9 cellular contexts compared by ENCODE assay signal in genomic region chr6:75855047-75855446, GRCh38.
A peak's percentile ranks its signal among the peaks of the same experiment; 100 is the strongest.
DNase-seq lines count a peak whose midpoint lies in the region; ATAC-seq, FAIRE-seq and TF ChIP-seq lines count a peak whose summit lies in the region.
"Had no signal": no experiment of that assay in that cellular context is flagged by ENCODE, and none has a peak within 500 bp of the region (broad histone marks: within the 10 kb centered on the region; RNA-seq: fewer than 3 reads in every experiment).

No MANE protein-coding gene starts in this region.

- no peak overlapping the region for H3K27ac Mint-ChIP-seq in astrocyte (ENCODE audit: unreplicated experiment)
- H3K27ac Mint-ChIP-seq: naive thymus-derived CD8-positive, alpha-beta T cell had no signal

- H3K4me2 ChIP-seq in astrocyte (ENCODE audit: low read length) = no peak overlapping the region

- intact Hi-C loops in sigmoid colon (cut with DNase I) = no loop called here

- H3K27me3 ChIP-seq in astrocyte (ENCODE audit: insufficient read depth, low read length) (no peaks in the 10 kb centered on the region), sigmoid colon (no peaks in the 10 kb centered on the region)

- H3K79me2 ChIP-seq in astrocyte (ENCODE audit: insufficient read depth, low read length) = no peaks in the 10 kb centered on the region

- no peak overlapping the region for H2AFZ ChIP-seq in astrocyte (ENCODE audit: low read depth, low read length)

- H4K20me1 ChIP-seq in astrocyte (ENCODE audit: insufficient read depth, low read length) = no peaks in the 10 kb centered on the region

- H3K36me3 Mint-ChIP-seq in astrocyte (ENCODE audit: low read depth, unreplicated experiment) = peaks cover 2% of the 10 kb centered on the region
- H3K36me3 Mint-ChIP-seq: naive thymus-derived CD8-positive, alpha-beta T cell had no signal

- H3K9ac ChIP-seq in astrocyte (ENCODE audit: low read length) = no peak overlapping the region

- CTCF ChIA-PET in GM10248 (lab: Yijun Ruan, JAX) = interaction anchor here (0.8 to 3.3 kb wide), 10 partner anchors 9 to 38 kb away, joined by 3 to 15 read pairs (median 4); no protein-coding TSS in a partner anchor

- POLR2A ChIA-PET in GM10248 (lab: Yijun Ruan, JAX) = no interaction called here

- no peak for TF ChIP-seq POLR2A in NB4 (IDR thresholded peaks at IDR 0.05; ENCODE audit: extremely low read depth, insufficient read length)
- TF ChIP-seq POLR2A in sigmoid colon (IDR thresholded peaks at IDR 0.05) = no peak

- DNase-seq in AML-193 (lab: John Stamatoyannopoulos, UW) (peak; percentile 38 to 64), GM10248 (ENCODE audit: extremely low spot score) (peak; percentile 20), NB4 (ENCODE audit: low read depth) (peak; percentile 74), astrocyte (ENCODE audit: low read depth) (peak; percentile 42), left lobe of liver (ENCODE audit: low spot score) (no peak), sigmoid colon (no peak)

- no peak overlapping the region for H3K4me3 Mint-ChIP-seq in astrocyte (ENCODE audit: unreplicated experiment)
- H3K4me3 Mint-ChIP-seq: naive thymus-derived CD8-positive, alpha-beta T cell had no signal

- H3K36me3 ChIP-seq in astrocyte (ENCODE audit: insufficient read depth, low read length) = no peaks in the 10 kb centered on the region
- no peaks in the 10 kb centered on the region for H3K36me3 ChIP-seq in sigmoid colon

- FAIRE-seq in astrocyte (lab: Jason Lieb, UNC) = no peak

- H3K4me3 ChIP-seq in NB4 (ENCODE audit: low read depth, low read length) (no peak overlapping the region), astrocyte (ENCODE audit: insufficient read depth, low read depth, low read length) (no peak overlapping the region), sigmoid colon (no peak overlapping the region)

- H3K27ac ChIP-seq in astrocyte (ENCODE audit: low read depth, low read length) (no peak overlapping the region), sigmoid colon (no peak overlapping the region)

- 5 to 6% methylated on average over 1 of the region's 1 CpG for WGBS in sigmoid colon, 2 donors

- H3K9me3 ChIP-seq in astrocyte (ENCODE audit: insufficient read depth, low read depth, low read length) = no peaks in the 10 kb centered on the region
- no peaks in the 10 kb centered on the region for H3K9me3 ChIP-seq in sigmoid colon

- peak; percentile 55 for TF ChIP-seq CTCF in GM10248 (IDR thresholded peaks at IDR 0.05; ENCODE audit: control extremely low read depth, extremely low read depth, low read depth, missing control alignments)
- peak; percentile 68 for TF ChIP-seq CTCF in NB4 (IDR thresholded peaks at IDR 0.05; ENCODE audit: low read depth, low read length)
- peak; percentile 57 for TF ChIP-seq CTCF in astrocyte (IDR thresholded peaks at IDR 0.05; ENCODE audit: insufficient read depth, low read depth, low read length)
- peak in 1 of 4 experiments; percentile 15 for TF ChIP-seq CTCF in sigmoid colon (IDR thresholded peaks at IDR 0.05)

- no peak for TF ChIP-seq EP300 in sigmoid colon (IDR thresholded peaks at IDR 0.05)

- H3K4me1 ChIP-seq in astrocyte (ENCODE audit: insufficient read depth, low read length) (peaks cover 5% of the 10 kb centered on the region), sigmoid colon (peaks cover 0 to 18% (median under 1%) of the 10 kb centered on the region in 4 donors)

- ATAC-seq in left lobe of liver = peak; percentile 63
- no peak for ATAC-seq in GM21367 (IDR thresholded peaks at IDR 0.05; ENCODE audit: unreplicated experiment)
- ATAC-seq in HG03354 (IDR thresholded peaks at IDR 0.05; ENCODE audit: poor library complexity, severe bottlenecking, unreplicated experiment) = no peak
- ATAC-seq: naive thymus-derived CD8-positive, alpha-beta T cell had no signal

- no peaks in the 10 kb centered on the region for H3K9me3 Mint-ChIP-seq in astrocyte (ENCODE audit: unreplicated experiment)
- H3K9me3 Mint-ChIP-seq: naive thymus-derived CD8-positive, alpha-beta T cell had no signal

- H3K4me1 Mint-ChIP-seq in astrocyte (ENCODE audit: low read depth, unreplicated experiment) = peaks cover 9% of the 10 kb centered on the region
- H3K4me1 Mint-ChIP-seq: naive thymus-derived CD8-positive, alpha-beta T cell had no signal

- H3K27me3 Mint-ChIP-seq in astrocyte (ENCODE audit: low read depth, unreplicated experiment) = no peaks in the 10 kb centered on the region

Comparison
In these comparisons a context has a peak if more than half of its experiments do, and no peak if none do; other contexts are left out.
1. DNase-seq: peak in AML-193 (2 of 2), GM10248 (single experiment), NB4 (single experiment) and astrocyte (single experiment); none in left lobe of liver (single experiment) and sigmoid colon (single experiment).